Comparison of ENCODE assay signal across 12 cellular contexts in genomic region chrX:88425739-88426138, GRCh38.
DNase-seq lines count a peak whose midpoint lies in the region; ATAC-seq and TF ChIP-seq lines count a peak whose summit lies in the region.
"Had no signal": no experiment of that assay in that cellular context is flagged by ENCODE, and none has a peak within 500 bp of the region (broad histone marks: within the 10 kb centered on the region; RNA-seq: fewer than 3 reads in every experiment).

No MANE protein-coding gene starts in this region.

- no peaks in the 10 kb centered on the region for H3K4me1 ChIP-seq in DND-41 (ENCODE audit: insufficient read depth, low read length)
- no peaks in the 10 kb centered on the region for H3K4me1 ChIP-seq in endodermal cell (ENCODE audit: control insufficient read depth, insufficient read depth, low read length)
- no peaks in the 10 kb centered on the region for H3K4me1 ChIP-seq in left lung

- TF ChIP-seq POLR2A in NB4 (IDR thresholded peaks at IDR 0.05; ENCODE audit: extremely low read depth, insufficient read length), result no peak

- H4K20me1 ChIP-seq in DND-41 (ENCODE audit: insufficient read depth, low read length), result no peaks in the 10 kb centered on the region

- H3K27me3 Mint-ChIP-seq in endodermal cell (ENCODE audit: insufficient read depth), result no peaks in the 10 kb centered on the region
- H3K27me3 Mint-ChIP-seq in neural crest cell (ENCODE audit: low read depth), result no peaks in the 10 kb centered on the region
- H3K27me3 Mint-ChIP-seq: activated CD4-positive, alpha-beta T cell treated with anti-CD3 and anti-CD28 coated beads, Interleukin-2, amount 10 ng/mL, durations not matched to agents 24 days and 14 days had no signal

- H3K4me3 Mint-ChIP-seq in endodermal cell, result no peak overlapping the region
- H3K4me3 Mint-ChIP-seq in neural crest cell, result no peak overlapping the region
- H3K4me3 Mint-ChIP-seq: activated CD4-positive, alpha-beta T cell treated with anti-CD3 and anti-CD28 coated beads, Interleukin-2, amount 10 ng/mL, durations not matched to agents 24 days and 14 days had no signal

- no peaks in the 10 kb centered on the region for H3K27me3 ChIP-seq in DND-41 (ENCODE audit: insufficient read depth, low read length, poor library complexity)
- H3K27me3 ChIP-seq in endodermal cell (ENCODE audit: control insufficient read depth, insufficient read depth, low read length, poor library complexity, severe bottlenecking), result no peaks in the 10 kb centered on the region
- no peaks in the 10 kb centered on the region for H3K27me3 ChIP-seq in left lung

- H3K9ac ChIP-seq in DND-41 (ENCODE audit: low read depth, low read length) (no peak overlapping the region), endodermal cell (ENCODE audit: extremely low read depth, low read length, poor library complexity, severe bottlenecking) (no peak overlapping the region)
- H3K9ac ChIP-seq: KMS-11 had no signal

- H3K9me3 Mint-ChIP-seq in endodermal cell (no peaks in the 10 kb centered on the region), neural crest cell (no peaks in the 10 kb centered on the region)
- H3K9me3 Mint-ChIP-seq: activated CD4-positive, alpha-beta T cell treated with anti-CD3 and anti-CD28 coated beads, Interleukin-2, amount 10 ng/mL, durations not matched to agents 24 days and 14 days had no signal

- H3K27ac Mint-ChIP-seq in endodermal cell, result no peak overlapping the region
- H3K27ac Mint-ChIP-seq in neural crest cell (ENCODE audit: unreplicated experiment), result no peak overlapping the region
- H3K27ac Mint-ChIP-seq: activated CD4-positive, alpha-beta T cell treated with anti-CD3 and anti-CD28 coated beads, Interleukin-2, amount 10 ng/mL, durations not matched to agents 24 days and 14 days had no signal

- DNase-seq in DND-41 (no peak), NB4 (ENCODE audit: low read depth) (peak; percentile 1), endodermal cell (no peak), neural crest cell (ENCODE audit: low read depth, low spot score) (no peak), NCI-H1694 treated with DMSO at 0.1 percent for 48 hours (lab: John Stamatoyannopoulos, UW) (no peak), left lung (no peak)
- DNase-seq: activated CD4-positive, alpha-beta T cell treated with anti-CD3 and anti-CD28 coated beads, Interleukin-2, amount 10 ng/mL, durations not matched to agents 24 days and 14 days; activated effector memory CD4-positive, alpha-beta T cell treated with Interleukin-2 at 50 U/mL for 16 hours; COR-L47; NCI-H446 had no signal

- intact Hi-C loops in left lung (cut with DNase I), result no loop called here

- ATAC-seq in DND-41 (ENCODE audit: insufficient read depth, low read depth) (no peak), HG03354 (IDR thresholded peaks at IDR 0.05; ENCODE audit: poor library complexity, severe bottlenecking, unreplicated experiment) (no peak), left lung (no peak)

- H3K79me2 ChIP-seq in DND-41 (ENCODE audit: insufficient read depth, low read length), result no peaks in the 10 kb centered on the region

- H3K27ac ChIP-seq in DND-41 (ENCODE audit: low read length) (no peak overlapping the region), endodermal cell (ENCODE audit: low read depth, low read length) (no peak overlapping the region), left lung (no peak overlapping the region)
- H3K27ac ChIP-seq: KMS-11 had no signal

- H3K4me2 ChIP-seq in DND-41 (ENCODE audit: insufficient read depth, low read length), result no peak overlapping the region
- H3K4me2 ChIP-seq: KMS-11 had no signal

- H3K9me3 ChIP-seq in DND-41 (ENCODE audit: insufficient read depth, low read length, severe bottlenecking), result no peaks in the 10 kb centered on the region
- H3K9me3 ChIP-seq in endodermal cell (ENCODE audit: control insufficient read depth, low read length), result no peaks in the 10 kb centered on the region
- no peaks in the 10 kb centered on the region for H3K9me3 ChIP-seq in left lung

- H3K36me3 Mint-ChIP-seq in endodermal cell (ENCODE audit: low read depth) (no peaks in the 10 kb centered on the region), neural crest cell (ENCODE audit: low read depth) (no peaks in the 10 kb centered on the region)

- H2AFZ ChIP-seq in DND-41 (ENCODE audit: low read depth, low read length), result no peak overlapping the region

- H3K4me3 ChIP-seq in DND-41 (ENCODE audit: low read depth in 1 of 2, low read length in 2 of 2), result no peak overlapping the region
- H3K4me3 ChIP-seq in NB4 (ENCODE audit: low read depth, low read length), result no peak overlapping the region
- H3K4me3 ChIP-seq in endodermal cell (ENCODE audit: low read length), result no peak overlapping the region
- no peak overlapping the region for H3K4me3 ChIP-seq in left lung

- H3K36me3 ChIP-seq in DND-41 (ENCODE audit: insufficient read depth, low read length), result no peaks in the 10 kb centered on the region
- H3K36me3 ChIP-seq in endodermal cell (ENCODE audit: control insufficient read depth, insufficient read depth, low read length), result no peaks in the 10 kb centered on the region
- no peaks in the 10 kb centered on the region for H3K36me3 ChIP-seq in left lung

- H3K4me1 Mint-ChIP-seq in endodermal cell, result no peaks in the 10 kb centered on the region
- H3K4me1 Mint-ChIP-seq in neural crest cell, result peaks cover 13% of the 10 kb centered on the region
- H3K4me1 Mint-ChIP-seq: activated CD4-positive, alpha-beta T cell treated with anti-CD3 and anti-CD28 coated beads, Interleukin-2, amount 10 ng/mL, durations not matched to agents 24 days and 14 days had no signal

- peak; percentile 10 for TF ChIP-seq CTCF in DND-41 (IDR thresholded peaks at IDR 0.05; ENCODE audit: borderline replicate concordance, extremely low read depth, low read length, poor library complexity, severe bottlenecking)
- no peak for TF ChIP-seq CTCF in NB4 (IDR thresholded peaks at IDR 0.05; ENCODE audit: low read depth, low read length)
- peak; percentile 70 for TF ChIP-seq CTCF in endodermal cell (conservative IDR thresholded peaks at IDR 0.05)
- TF ChIP-seq CTCF in neural crest cell (conservative IDR thresholded peaks at IDR 0.05), result peak; percentile 65
- TF ChIP-seq CTCF in left lung (IDR thresholded peaks at IDR 0.05), result no peak

- WGBS in endodermal cell (ENCODE audit: insufficient coverage in 1 of 2, insufficient read length in 1 of 2), 2 experiments, result 75% methylated on average over 2 of the region's 4 CpGs; no CpG with 5 or more reads in 1 of the 2 experiments

Comparison
In these comparisons a context has a peak if more than half of its experiments do, and no peak if none do; other contexts are left out.
1. CTCF ChIP-seq: peak in DND-41 (single experiment), endodermal cell (single experiment) and neural crest cell (single experiment); none in NB4 (single experiment) and left lung (0 of 2).